ENCODE assay signal across 2 cellular contexts in the genomic region with DNA sequence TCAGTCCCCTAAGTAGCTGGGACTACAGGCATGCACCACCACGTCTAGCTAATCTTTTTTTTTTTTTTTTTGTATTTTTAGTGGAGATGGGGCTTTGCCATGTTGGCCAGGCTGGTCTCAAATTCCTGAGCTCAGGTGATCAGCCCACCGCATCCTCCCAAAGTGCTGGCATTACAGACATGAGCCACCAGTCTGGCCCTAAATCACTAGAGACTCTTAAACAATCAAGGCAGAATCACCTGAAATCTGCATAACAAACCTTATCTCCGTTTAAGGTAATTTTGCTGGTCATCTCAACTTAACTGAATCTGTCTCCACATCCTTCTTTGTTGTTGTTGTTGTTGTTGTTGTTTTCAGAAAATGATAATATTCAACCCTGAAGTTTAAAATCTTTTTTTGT.
TF ChIP-seq lines count a peak whose summit lies in the region.

No MANE protein-coding gene starts in this region.

TF ChIP-seq in HepG2, 621 proteins besides CTCF, POLR2A, EP300 and RAD21:
- TF ChIP-seq TBL1XR1 (IDR thresholded peaks at IDR 0.05; ENCODE audit: borderline replicate concordance, low read length, partially characterized antibody) (no peak), GATAD2A (CRISPR knock-in tag; IDR thresholded peaks at IDR 0.05) (no peak), HMGXB4 (CRISPR knock-in tag; IDR thresholded peaks at IDR 0.05; ENCODE audit: borderline replicate concordance in 1 of 2, low read depth in 1 of 2) (no peak), IKZF4 (CRISPR knock-in tag; IDR thresholded peaks at IDR 0.05; ENCODE audit: borderline replicate concordance, low read depth, not compliant biosample characterization) (no peak)
- TF ChIP-seq, protein P1, sequence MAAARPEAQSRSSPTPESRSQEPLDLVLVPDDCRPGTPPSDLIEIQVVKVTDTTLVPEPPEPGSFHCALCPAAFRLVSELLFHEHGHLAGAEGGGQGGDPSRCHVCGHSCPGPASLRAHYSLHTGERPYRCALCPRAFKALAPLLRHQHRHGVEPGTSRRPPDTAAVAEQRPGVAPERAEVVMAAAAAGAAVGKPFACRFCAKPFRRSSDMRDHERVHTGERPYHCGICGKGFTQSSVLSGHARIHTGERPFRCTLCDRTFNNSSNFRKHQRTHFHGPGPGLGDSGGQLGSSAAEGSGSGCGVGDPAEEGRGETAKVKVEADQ (CRISPR knock-in tag; IDR thresholded peaks at IDR 0.05; ENCODE audit: borderline replicate concordance) = no peak
TF ChIP-seq in HepG2: peak in this region for 0.

TF ChIP-seq in WTC11, 78 proteins besides CTCF, POLR2A, EP300 and RAD21:
- no peak for TF ChIP-seq ZNF416 (CRISPR knock-in tag; IDR thresholded peaks at IDR 0.05)
- no peak for TF ChIP-seq OVOL2 (CRISPR knock-in tag; IDR thresholded peaks at IDR 0.05; ENCODE audit: borderline replicate concordance)
- TF ChIP-seq, protein P2, sequence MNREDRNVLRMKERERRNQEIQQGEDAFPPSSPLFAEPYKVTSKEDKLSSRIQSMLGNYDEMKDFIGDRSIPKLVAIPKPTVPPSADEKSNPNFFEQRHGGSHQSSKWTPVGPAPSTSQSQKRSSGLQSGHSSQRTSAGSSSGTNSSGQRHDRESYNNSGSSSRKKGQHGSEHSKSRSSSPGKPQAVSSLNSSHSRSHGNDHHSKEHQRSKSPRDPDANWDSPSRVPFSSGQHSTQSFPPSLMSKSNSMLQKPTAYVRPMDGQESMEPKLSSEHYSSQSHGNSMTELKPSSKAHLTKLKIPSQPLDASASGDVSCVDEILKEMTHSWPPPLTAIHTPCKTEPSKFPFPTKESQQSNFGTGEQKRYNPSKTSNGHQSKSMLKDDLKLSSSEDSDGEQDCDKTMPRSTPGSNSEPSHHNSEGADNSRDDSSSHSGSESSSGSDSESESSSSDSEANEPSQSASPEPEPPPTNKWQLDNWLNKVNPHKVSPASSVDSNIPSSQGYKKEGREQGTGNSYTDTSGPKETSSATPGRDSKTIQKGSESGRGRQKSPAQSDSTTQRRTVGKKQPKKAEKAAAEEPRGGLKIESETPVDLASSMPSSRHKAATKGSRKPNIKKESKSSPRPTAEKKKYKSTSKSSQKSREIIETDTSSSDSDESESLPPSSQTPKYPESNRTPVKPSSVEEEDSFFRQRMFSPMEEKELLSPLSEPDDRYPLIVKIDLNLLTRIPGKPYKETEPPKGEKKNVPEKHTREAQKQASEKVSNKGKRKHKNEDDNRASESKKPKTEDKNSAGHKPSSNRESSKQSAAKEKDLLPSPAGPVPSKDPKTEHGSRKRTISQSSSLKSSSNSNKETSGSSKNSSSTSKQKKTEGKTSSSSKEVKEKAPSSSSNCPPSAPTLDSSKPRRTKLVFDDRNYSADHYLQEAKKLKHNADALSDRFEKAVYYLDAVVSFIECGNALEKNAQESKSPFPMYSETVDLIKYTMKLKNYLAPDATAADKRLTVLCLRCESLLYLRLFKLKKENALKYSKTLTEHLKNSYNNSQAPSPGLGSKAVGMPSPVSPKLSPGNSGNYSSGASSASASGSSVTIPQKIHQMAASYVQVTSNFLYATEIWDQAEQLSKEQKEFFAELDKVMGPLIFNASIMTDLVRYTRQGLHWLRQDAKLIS (CRISPR knock-in tag; IDR thresholded peaks at IDR 0.05; ENCODE audit: borderline replicate concordance) = no peak
- no peak for TF ChIP-seq HMGA2 (CRISPR knock-in tag; IDR thresholded peaks at IDR 0.05)
- no peak for TF ChIP-seq GABPB1 (CRISPR knock-in tag; IDR thresholded peaks at IDR 0.05)
TF ChIP-seq in WTC11: peak in this region for 0.
